15 cellular contexts compared by ENCODE assay signal in genomic region chr5:150122536-150123481, GRCh38. TPM values are rescaled to one million over a fixed set of nuclear protein-coding genes. Genes with fewer than 3 reads are reported as not detected.
DNase-seq lines count a peak whose midpoint lies in the region; ATAC-seq, FAIRE-seq and TF ChIP-seq lines count a peak whose summit lies in the region.
"Had no signal": no experiment of that assay in that cellular context is flagged by ENCODE, and none has a peak within 500 bp of the region (broad histone marks: within the 10 kb centered on the region; RNA-seq: fewer than 3 reads in every experiment).

No MANE protein-coding gene starts in this region.

- H4K8ac ChIP-seq in mesenchymal stem cell (ENCODE audit: low read length) = no peak overlapping the region

- no peaks in the 10 kb centered on the region for H3K79me2 ChIP-seq in K562 (ENCODE audit: control insufficient read depth, insufficient read depth, low read length)

- H3K4me1 ChIP-seq in K562 (replicated peaks in 1 of 2; ENCODE audit: control insufficient read depth in 2 of 2, insufficient read depth in 2 of 2, low read length in 2 of 2) (peaks cover 5 to 11% of the 10 kb centered on the region in 2 experiments; a peak in 3 of 5 replicates), mesenchymal stem cell (ENCODE audit: control insufficient read depth, insufficient read depth, low read depth, low read length) (no peaks in the 10 kb centered on the region), spleen (peaks cover 0 to 26% (median 6%) of the 10 kb centered on the region in 6 donors)
- H3K4me1 ChIP-seq: BLaER1 had no signal

- in situ Hi-C loops in K562 (cut with MboI) (no loop called here), brain microvascular endothelial cell (cut with HindIII; ENCODE audit: low pct_ligation_motif_present, low sequenced_read_pairs) (no loop called here)

- 0 out of 2 replicates have a peak, but pooled peaks cover under 1% of the 10 kb centered on the region for H4K20me1 ChIP-seq in K562 (replicated peaks; ENCODE audit: control insufficient read depth, insufficient read depth, low read length)
- H4K20me1 ChIP-seq: BLaER1 had no signal

- no peak for TF ChIP-seq EP300 in K562 (IDR thresholded peaks at IDR 0.05; ENCODE audit: low read length)

- no peak overlapping the region for H3K4me3 ChIP-seq in K562
- no peak overlapping the region for H3K4me3 ChIP-seq in mesenchymal stem cell (ENCODE audit: insufficient read depth in 1 of 2, low read depth in 1 of 2, low read length in 2 of 2)
- no peak overlapping the region for H3K4me3 ChIP-seq in spleen
- no peak overlapping the region for H3K4me3 ChIP-seq in brain microvascular endothelial cell (ENCODE audit: low read depth, low read length)
- H3K4me3 ChIP-seq: BLaER1 had no signal

- H3K4me2 ChIP-seq in K562 (ENCODE audit: insufficient read depth, low read length) (no peak overlapping the region), mesenchymal stem cell (ENCODE audit: low read length, poor library complexity, severe bottlenecking) (no peak overlapping the region)
- H3K4me2 ChIP-seq: BLaER1 had no signal

- H2AFZ ChIP-seq in K562 (ENCODE audit: low read depth, low read length) (no peak overlapping the region), mesenchymal stem cell (ENCODE audit: low read depth, low read length) (no peak overlapping the region)

- H2BK120ac ChIP-seq in mesenchymal stem cell (ENCODE audit: low read depth, low read length) = no peak overlapping the region

- POLR2A ChIA-PET in K562 (lab: Yijun Ruan, JAX) = interaction anchor here (0.8 kb wide), 1 partner anchor 12 kb away, joined by 3 read pairs; no protein-coding TSS in a partner anchor

- BruUV-seq in K562 (replicated peaks; lab: Mats Ljungman, UMichigan) = no TSS peak

- intact Hi-C loops in K562 (cut with micrococcal nuclease) = loop anchor here (10.0 kb wide), 2 partner anchors 48 to 288 kb away; no protein-coding TSS in a partner anchor
- intact Hi-C loops in spleen (cut with DNase I; ENCODE audit: low total_unique reads) = no loop called here

- no peak overlapping the region for H2BK15ac ChIP-seq in mesenchymal stem cell (ENCODE audit: low read depth, poor library complexity, severe bottlenecking)

- peaks cover 9% of the 10 kb centered on the region for H3K79me1 ChIP-seq in mesenchymal stem cell (replicated peaks; ENCODE audit: low read length, poor library complexity, severe bottlenecking)

- no peaks in the 10 kb centered on the region for H3K9me3 ChIP-seq in K562 (replicated peaks; ENCODE audit: control insufficient read depth, insufficient read depth, low read depth, low read length)
- no peaks in the 10 kb centered on the region for H3K9me3 ChIP-seq in mesenchymal stem cell (ENCODE audit: control insufficient read depth, low read length)
- H3K9me3 ChIP-seq in spleen = no peaks in the 10 kb centered on the region
- H3K9me3 ChIP-seq: BLaER1 had no signal

- H3K27me3 ChIP-seq in K562 (ENCODE audit: control insufficient read depth in 2 of 2, insufficient read depth in 2 of 2, low read length in 2 of 2) (no peaks in the 10 kb centered on the region), mesenchymal stem cell (ENCODE audit: control insufficient read depth in 1 of 2, insufficient read depth in 1 of 2, low read length in 2 of 2) (no peaks in the 10 kb centered on the region), spleen (replicated peaks in 1 of 7) (no peaks in the 10 kb centered on the region), brain microvascular endothelial cell (replicated peaks) (no peaks in the 10 kb centered on the region)
- H3K27me3 ChIP-seq: BLaER1 had no signal

- H2AK5ac ChIP-seq in mesenchymal stem cell (ENCODE audit: low read length, severe bottlenecking) = no peak overlapping the region

- no peak overlapping the region for H3K18ac ChIP-seq in mesenchymal stem cell (ENCODE audit: low read depth in 1 of 2, low read length in 2 of 2)

- H3K27ac ChIP-seq in K562 (ENCODE audit: extremely low read depth, low read depth, low read length) (no peak overlapping the region), mesenchymal stem cell (ENCODE audit: low read length, poor library complexity, severe bottlenecking) (no peak overlapping the region), spleen (peak overlapping the region in 4 of 8 donors; percentile 18 to 64 (median 43)), brain microvascular endothelial cell (no peak overlapping the region)
- H3K27ac ChIP-seq: BLaER1 had no signal

- H2BK5ac ChIP-seq in mesenchymal stem cell (ENCODE audit: low read depth, low read length, poor library complexity, severe bottlenecking) = no peak overlapping the region

- CTCF ChIA-PET in K562 (lab: Yijun Ruan, JAX; ENCODE audit: low intra/inter-chr PET ratio) = no interaction called here

- TF ChIP-seq RAD21 in K562 (CRISPR knock-in tag; conservative IDR thresholded peaks at IDR 0.05 in 1 of 2, IDR thresholded peaks at IDR 0.05 in 1 of 2) = no peak

- DNase-seq in NCI-H82 treated with DMSO at 0.1 percent for 48 hours (lab: John Stamatoyannopoulos, UW; ENCODE audit: unreplicated experiment) = peak; percentile 2
- DNase-seq in K562 (ENCODE audit: extremely low read depth in 1 of 4, low spot score in 3 of 4) = no peak
- DNase-seq in mesenchymal stem cell = no peak
- peak; percentile 70 for DNase-seq in spleen
- no peak for DNase-seq in NCI-H128 (lab: John Stamatoyannopoulos, UW; ENCODE audit: unreplicated experiment)
- no peak for DNase-seq in NCI-H748 treated with DMSO at 0.1 percent for 48 hours (lab: John Stamatoyannopoulos, UW)
- no peak for DNase-seq in brain microvascular endothelial cell
- no peak for DNase-seq in cerebellar cortex (ENCODE audit: low spot score)
- DNase-seq: DMS 273 treated with DMSO at 0.1 percent for 48 hours, GOT3, NCI-H1105, NCI-H187, NCI-H446 treated with DMSO at 0.1 percent for 48 hours, NCI-H774 had no signal

- no peak for ATAC-seq in K562

- TF ChIP-seq CTCF in K562 (IDR thresholded peaks at IDR 0.05 in 2 of 3, conservative IDR thresholded peaks at IDR 0.05 in 1 of 3; ENCODE audit: insufficient read depth in 2 of 3, low read depth in 1 of 3, low read length in 3 of 3) = no peak
- TF ChIP-seq CTCF in spleen (IDR thresholded peaks at IDR 0.05 in 8 of 11, conservative IDR thresholded peaks at IDR 0.05 in 3 of 11) = no peak
- no peak for TF ChIP-seq CTCF in brain microvascular endothelial cell (IDR thresholded peaks at IDR 0.05; ENCODE audit: low read depth, low read length, missing control alignments)

- H4K91ac ChIP-seq in mesenchymal stem cell (ENCODE audit: low read length) = no peak overlapping the region

- no peak overlapping the region for H2BK12ac ChIP-seq in mesenchymal stem cell (ENCODE audit: low read length in 2 of 2)

- no peaks in the 10 kb centered on the region for H3K9me1 ChIP-seq in K562 (ENCODE audit: control insufficient read depth, insufficient read depth, low read length)

- no peak overlapping the region for H3K4ac ChIP-seq in mesenchymal stem cell (ENCODE audit: low read depth in 1 of 2, low read length in 2 of 2)

- H3K9ac ChIP-seq in K562 (ENCODE audit: insufficient read depth in 1 of 2, low read depth in 2 of 2, low read length in 2 of 2) = peak overlapping the region in 1 of 2 experiments; percentile 18; a peak in 1 of 4 replicates
- peak overlapping the region; percentile 36 for H3K9ac ChIP-seq in mesenchymal stem cell (ENCODE audit: low read length)
- H3K9ac ChIP-seq: BLaER1 had no signal

- H3K23ac ChIP-seq in mesenchymal stem cell (ENCODE audit: low read length in 2 of 2) = no peak overlapping the region

- no peak for TF ChIP-seq POLR2A in K562 (conservative IDR thresholded peaks at IDR 0.05)
- no peak for TF ChIP-seq POLR2A in spleen (IDR thresholded peaks at IDR 0.05)

- H3K14ac ChIP-seq in mesenchymal stem cell (ENCODE audit: low read length in 2 of 2) = peak overlapping the region in 1 of 2 experiments; percentile 73

- FAIRE-seq in K562 (lab: Jason Lieb, UNC) = no peak

- H3K36me3 ChIP-seq in K562 (ENCODE audit: control insufficient read depth, insufficient read depth, low read length) (no peaks in the 10 kb centered on the region), mesenchymal stem cell (ENCODE audit: control insufficient read depth in 1 of 2, insufficient read depth in 2 of 2, low read depth in 1 of 2, low read length in 2 of 2) (peaks cover 92 to 96% of the 10 kb centered on the region in 2 experiments), spleen (peaks cover 0 to 90% (median 0%) of the 10 kb centered on the region in 6 donors), brain microvascular endothelial cell (replicated peaks) (peaks cover 90% of the 10 kb centered on the region)

- 65% methylated on average over 14 of the region's 15 CpGs for WGBS in K562 (ENCODE audit: insufficient coverage, low coverage, missing lambda C conversion rate)
- 95% methylated on average over 15 of the region's 15 CpGs for WGBS in mesenchymal stem cell
- WGBS in spleen, 5 donors = 87 to 95% (median 90%) methylated on average over 6 to 15 of the region's 15 CpGs

RNA-seq across cellular contexts. Expression of gene PDGFRB, which starts 32.8 kb away (rescaled TPM):
- total RNA-seq in K562 (2011; cell fraction: chromatin; rRNA removed; ENCODE audit: low replicate concordance) = 2.1 and 7.7 TPM in 2 replicates
- total RNA-seq in K562 (2011; cell fraction: nucleolus; rRNA removed) = 1.8 and 5.2 TPM in 2 replicates
- total RNA-seq in K562 (2011; cell fraction: nucleoplasm; rRNA removed) = 3.0 and 3.6 TPM in 2 replicates
- total RNA-seq in K562 (2014; rRNA removed) = 0.09 TPM in 1 of 2 replicates, not detected in the other
- total RNA-seq in K562 (2014; rRNA removed; fragmentation: Illumina TruSeq; extraction: Trizol) = 0.07 and 0.13 TPM in 2 replicates
- total RNA-seq in K562 (2015; rRNA removed; fragmentation: Illumina TruSeq; extraction: Trizol) = not detected in 2 replicates
- total RNA-seq in K562 (2021) = 0.51 and 0.86 TPM in 2 replicates
- 1.1 and 1.5 TPM in 2 replicates for polyA plus RNA-seq in K562 (2011; rRNA removed)
- polyA plus RNA-seq in K562 (2011; cell fraction: cytosol; rRNA removed) = 0.71 and 1.6 TPM in 2 replicates
- 2.5 and 3.8 TPM in 2 replicates for polyA plus RNA-seq in K562 (2011; cell fraction: nucleus; rRNA removed)
- 0.14 and 0.29 TPM in 2 replicates for polyA plus RNA-seq in K562 (2012)
- polyA plus RNA-seq in K562 (2014; fragmentation: Illumina TruSeq; extraction: Trizol) = 0.03 and 0.09 TPM in 2 replicates
- polyA plus RNA-seq in K562 (2014; fragmentation: Nextera tagmentation; extraction: Ambion mirVana) = not detected
- polyA plus RNA-seq in K562 (2014; rRNA removed) = 0.01 and 0.07 TPM in 2 replicates
- polyA minus RNA-seq in K562 (2011; rRNA and poly(A)+ RNA removed) = 0.48 and 1.0 TPM in 2 replicates
- 2.6 and 3.1 TPM in 2 replicates for polyA minus RNA-seq in K562 (2011; cell fraction: cytosol; rRNA and poly(A)+ RNA removed)
- 1.5 and 3.9 TPM in 2 replicates for polyA minus RNA-seq in K562 (2011; cell fraction: nucleus; rRNA and poly(A)+ RNA removed)
- 203 TPM for polyA plus RNA-seq in mesenchymal stem cell (2013, experiment 1 of 2)
- polyA plus RNA-seq in mesenchymal stem cell (2013, experiment 2 of 2) = 211 TPM
- total RNA-seq in spleen = 100 to 1,000 TPM in 3 of 7 donors, 10 to 100 TPM in 4; 66.8 to 144 (median 97.1) TPM
- polyA plus RNA-seq in spleen = 10 to 100 TPM; 12.8 to 27.4 (median 14.2) TPM

RNA-seq across cellular contexts. Expression of gene CSF1R, which starts 36.5 kb away (rescaled TPM):
- total RNA-seq in K562 (2011; cell fraction: chromatin; rRNA removed; ENCODE audit: low replicate concordance) = not detected in 2 replicates
- not detected in 2 replicates for total RNA-seq in K562 (2011; cell fraction: nucleolus; rRNA removed)
- not detected in 2 replicates for total RNA-seq in K562 (2011; cell fraction: nucleoplasm; rRNA removed)
- not detected in 2 replicates for total RNA-seq in K562 (2014; rRNA removed)
- total RNA-seq in K562 (2014; rRNA removed; fragmentation: Illumina TruSeq; extraction: Trizol) = not detected in 2 replicates
- total RNA-seq in K562 (2015; rRNA removed; fragmentation: Illumina TruSeq; extraction: Trizol) = not detected in 2 replicates
- 0.20 and 0.22 TPM in 2 replicates for total RNA-seq in K562 (2021)
- 0.03 TPM in 1 of 2 replicates, not detected in the other for polyA plus RNA-seq in K562 (2011; rRNA removed)
- 0.03 TPM in 1 of 2 replicates, not detected in the other for polyA plus RNA-seq in K562 (2011; cell fraction: cytosol; rRNA removed)
- 0.13 TPM in 1 of 2 replicates, not detected in the other for polyA plus RNA-seq in K562 (2011; cell fraction: nucleus; rRNA removed)
- polyA plus RNA-seq in K562 (2012) = 0.12 TPM in 1 of 2 replicates, not detected in the other
- polyA plus RNA-seq in K562 (2014; fragmentation: Illumina TruSeq; extraction: Trizol) = not detected in 2 replicates
- not detected for polyA plus RNA-seq in K562 (2014; fragmentation: Nextera tagmentation; extraction: Ambion mirVana)
- polyA plus RNA-seq in K562 (2014; rRNA removed) = 0.64 TPM in 1 of 2 replicates, not detected in the other
- 0.39 TPM in 1 of 2 replicates, not detected in the other for polyA minus RNA-seq in K562 (2011; rRNA and poly(A)+ RNA removed)
- polyA minus RNA-seq in K562 (2011; cell fraction: cytosol; rRNA and poly(A)+ RNA removed) = not detected in 2 replicates
- not detected in 2 replicates for polyA minus RNA-seq in K562 (2011; cell fraction: nucleus; rRNA and poly(A)+ RNA removed)
- 0.06 TPM for polyA plus RNA-seq in mesenchymal stem cell (2013, experiment 1 of 2)
- polyA plus RNA-seq in mesenchymal stem cell (2013, experiment 2 of 2) = 0.12 TPM
- 100 to 1,000 TPM; 285 to 429 (median 312) TPM for total RNA-seq in spleen
- polyA plus RNA-seq in spleen = 10 to 100 TPM; 23.1 to 30.1 (median 28.2) TPM

RNA-seq across cellular contexts. Expression of gene CDX1, which starts 43.8 kb away (rescaled TPM):
- not detected in 2 replicates for total RNA-seq in K562 (2011; cell fraction: chromatin; rRNA removed; ENCODE audit: low replicate concordance)
- not detected in 2 replicates for total RNA-seq in K562 (2011; cell fraction: nucleolus; rRNA removed)
- total RNA-seq in K562 (2011; cell fraction: nucleoplasm; rRNA removed) = not detected in 2 replicates
- total RNA-seq in K562 (2014; rRNA removed) = not detected in 2 replicates
- total RNA-seq in K562 (2014; rRNA removed; fragmentation: Illumina TruSeq; extraction: Trizol) = not detected in 2 replicates
- total RNA-seq in K562 (2015; rRNA removed; fragmentation: Illumina TruSeq; extraction: Trizol) = not detected in 2 replicates
- total RNA-seq in K562 (2021) = 0.16 TPM in 1 of 2 replicates, not detected in the other
- 0.06 TPM in 1 of 2 replicates, not detected in the other for polyA plus RNA-seq in K562 (2011; rRNA removed)
- polyA plus RNA-seq in K562 (2011; cell fraction: cytosol; rRNA removed) = not detected in 2 replicates
- polyA plus RNA-seq in K562 (2011; cell fraction: nucleus; rRNA removed) = not detected in 2 replicates
- not detected in 2 replicates for polyA plus RNA-seq in K562 (2012)
- polyA plus RNA-seq in K562 (2014; fragmentation: Illumina TruSeq; extraction: Trizol) = not detected in 2 replicates
- not detected for polyA plus RNA-seq in K562 (2014; fragmentation: Nextera tagmentation; extraction: Ambion mirVana)
- polyA plus RNA-seq in K562 (2014; rRNA removed) = not detected in 2 replicates
- polyA minus RNA-seq in K562 (2011; rRNA and poly(A)+ RNA removed) = not detected in 2 replicates
- not detected in 2 replicates for polyA minus RNA-seq in K562 (2011; cell fraction: cytosol; rRNA and poly(A)+ RNA removed)
- not detected in 2 replicates for polyA minus RNA-seq in K562 (2011; cell fraction: nucleus; rRNA and poly(A)+ RNA removed)
- polyA plus RNA-seq in mesenchymal stem cell (2013, experiment 1 of 2) = 0.08 TPM
- 0.03 TPM for polyA plus RNA-seq in mesenchymal stem cell (2013, experiment 2 of 2)
- under 1 TPM in 2 of 7 donors, not detected in 5; 0.25 to 0.47 TPM for total RNA-seq in spleen
- polyA plus RNA-seq in spleen = 1 to 10 TPM in 1 of 3 donors, under 1 TPM in 2; 0.26 to 1.3 (median 0.41) TPM

Comparison
In these comparisons a context has a peak if more than half of its experiments do, and no peak if none do; other contexts are left out.
1. DNase-seq: peak in NCI-H82 treated with DMSO at 0.1 percent for 48 hours (single experiment) and spleen (single experiment); none in K562 (0 of 4), mesenchymal stem cell (single experiment), NCI-H128 (single experiment), NCI-H748 treated with DMSO at 0.1 percent for 48 hours (single experiment), brain microvascular endothelial cell (single experiment) and cerebellar cortex (single experiment).
2. RNA of gene PDGFRB, which starts 32.8 kb away (total RNA-seq): 66.8 to 144 TPM in spleen; 0.07 to 7.7 TPM in K562; every median in the first group is over 4 times any median in the second.
3. RNA of gene CSF1R, which starts 36.5 kb away (total RNA-seq): 285 to 429 TPM in spleen; 0.20 to 0.22 TPM in K562; every median in the first group is over 100 times any median in the second.